13 cellular contexts compared by ENCODE assay signal in the genomic region with DNA sequence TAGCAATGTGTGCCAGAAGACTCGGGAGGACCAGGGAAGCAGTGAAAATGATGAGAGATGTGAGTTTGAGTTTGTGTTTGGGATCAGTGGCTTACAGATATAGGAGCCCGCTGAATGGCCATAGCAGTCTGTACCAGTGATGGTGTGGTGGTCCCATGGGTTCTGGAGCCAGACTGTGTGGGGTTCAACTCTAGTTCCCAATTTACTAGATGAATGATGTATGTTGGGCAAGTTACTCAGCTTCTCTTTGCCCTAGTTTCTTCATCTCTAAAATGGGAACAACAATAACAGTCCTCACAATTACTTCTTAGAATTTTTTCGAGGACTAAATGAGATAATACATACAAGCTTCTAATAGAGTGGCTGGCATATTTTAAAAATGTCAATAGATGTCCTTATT.
A peak's percentile ranks its signal among the peaks of the same experiment; 100 is the strongest.
DNase-seq lines count a peak whose midpoint lies in the region; ATAC-seq and TF ChIP-seq lines count a peak whose summit lies in the region.
"Had no signal": no experiment of that assay in that cellular context is flagged by ENCODE, and none has a peak within 500 bp of the region (broad histone marks: within the 10 kb centered on the region; RNA-seq: fewer than 3 reads in every experiment).

No MANE protein-coding gene starts in this region.

- H3K9ac ChIP-seq in HUES48 (ENCODE audit: low read depth, low read length) (no peak overlapping the region), SK-N-SH (no peak overlapping the region), iPS-18a (ENCODE audit: low read length) (no peak overlapping the region)
- H3K9ac ChIP-seq: GM23248, KMS-11 had no signal

- H3K36me3 ChIP-seq in HUES48 (ENCODE audit: control insufficient read depth, insufficient read depth, low read length) (no peaks in the 10 kb centered on the region), SK-N-SH (replicated peaks in 1 of 2; ENCODE audit: control insufficient read depth in 1 of 2, insufficient read depth in 2 of 2, low read length in 1 of 2) (peaks cover 19 to 57% of the 10 kb centered on the region in 2 experiments), iPS-18a (ENCODE audit: control insufficient read depth, low read depth, low read length) (no peaks in the 10 kb centered on the region), upper lobe of right lung (peaks cover 14% of the 10 kb centered on the region)

- H3K27me3 Mint-ChIP-seq in stimulated activated memory B cell treated with anti-CD40 and anti-IgM and Interleukin-4, amounts not matched to agents 10 μg/mL and 1 μg/mL and 100 μg/mL, for 72 hours: no peaks in the 10 kb centered on the region

- H3K27ac ChIP-seq in HUES48 (ENCODE audit: low read depth, low read length) (peak overlapping the region; percentile 84), SK-N-SH (ENCODE audit: low read depth in 2 of 2, low read length in 1 of 2) (peak overlapping the region; percentile 32 to 87), iPS-18a (ENCODE audit: low read length) (peak overlapping the region; percentile 21), upper lobe of right lung (no peak overlapping the region)
- H3K27ac ChIP-seq: A549, C4-2B, GM23248, KMS-11 had no signal

- peaks cover 65% of the 10 kb centered on the region for H3K4me1 ChIP-seq in HUES48 (ENCODE audit: control insufficient read depth, insufficient read depth, low read length)
- peaks cover 11 to 13% of the 10 kb centered on the region in 2 experiments; a peak in 3 of 4 replicates for H3K4me1 ChIP-seq in SK-N-SH (ENCODE audit: control insufficient read depth in 1 of 2, insufficient read depth in 2 of 2, low read depth in 1 of 2, low read length in 1 of 2)
- peaks cover 47% of the 10 kb centered on the region for H3K4me1 ChIP-seq in iPS-18a (ENCODE audit: control insufficient read depth, low read depth, low read length)
- H3K4me1 ChIP-seq in upper lobe of right lung: peaks cover 6% of the 10 kb centered on the region
- H3K4me1 ChIP-seq: BE2C had no signal

- peaks cover 17% of the 10 kb centered on the region for H3F3A ChIP-seq in SK-N-SH (replicated peaks; ENCODE audit: insufficient read depth)

- no peaks in the 10 kb centered on the region for H4K20me1 ChIP-seq in SK-N-SH (ENCODE audit: insufficient read depth)

- H2AFZ ChIP-seq in SK-N-SH (ENCODE audit: low read depth): no peak overlapping the region
- H2AFZ ChIP-seq: GM23248 had no signal

- H3K79me2 ChIP-seq in SK-N-SH (ENCODE audit: insufficient read depth): no peaks in the 10 kb centered on the region

- peaks cover 71% of the 10 kb centered on the region for H3K36me3 Mint-ChIP-seq in stimulated activated memory B cell treated with anti-CD40 and anti-IgM and Interleukin-4, amounts not matched to agents 10 μg/mL and 1 μg/mL and 100 μg/mL, for 72 hours

- POLR2A ChIA-PET in SK-N-SH (lab: Yijun Ruan, JAX): no interaction called here

- peaks cover 14% of the 10 kb centered on the region for H3K4me1 Mint-ChIP-seq in stimulated activated memory B cell treated with anti-CD40 and anti-IgM and Interleukin-4, amounts not matched to agents 10 μg/mL and 1 μg/mL and 100 μg/mL, for 72 hours

- H3K4me3 ChIP-seq in HUES48 (ENCODE audit: low read depth, low read length): no peak overlapping the region
- H3K4me3 ChIP-seq in SK-N-SH (ENCODE audit: low read depth in 2 of 2, low read length in 1 of 2): peak overlapping the region in 1 of 2 experiments; percentile 12; a peak in 1 of 4 replicates
- no peak overlapping the region for H3K4me3 ChIP-seq in iPS-18a (ENCODE audit: low read length)
- no peak overlapping the region for H3K4me3 ChIP-seq in upper lobe of right lung
- H3K4me3 ChIP-seq: A549, GM23248 had no signal

- no peaks in the 10 kb centered on the region for H3K9me2 ChIP-seq in SK-N-SH

- peak; percentile 56 for ATAC-seq in upper lobe of right lung
- no peak for ATAC-seq in stimulated activated memory B cell treated with anti-CD40 and anti-IgM and Interleukin-4, amounts not matched to agents 10 μg/mL and 1 μg/mL and 100 μg/mL, for 72 hours
- ATAC-seq in HG02981 (IDR thresholded peaks at IDR 0.05; ENCODE audit: unreplicated experiment): no peak
- ATAC-seq: A549 had no signal

- DNase-seq in SK-N-SH (no peak), upper lobe of right lung (no peak), ureter (ENCODE audit: low spot score) (no peak)
- DNase-seq: BE2C, GM23248, H9 had no signal

- H3K27me3 ChIP-seq in HUES48 (ENCODE audit: control insufficient read depth, insufficient read depth, low read length): no peaks in the 10 kb centered on the region
- no peaks in the 10 kb centered on the region for H3K27me3 ChIP-seq in SK-N-SH (ENCODE audit: insufficient read depth)
- H3K27me3 ChIP-seq in iPS-18a (ENCODE audit: control insufficient read depth, insufficient read depth, low read length): no peaks in the 10 kb centered on the region
- no peaks in the 10 kb centered on the region for H3K27me3 ChIP-seq in upper lobe of right lung
- H3K27me3 ChIP-seq: BE2C had no signal

- H3K9me3 Mint-ChIP-seq in stimulated activated memory B cell treated with anti-CD40 and anti-IgM and Interleukin-4, amounts not matched to agents 10 μg/mL and 1 μg/mL and 100 μg/mL, for 72 hours: no peaks in the 10 kb centered on the region
- H3K9me3 Mint-ChIP-seq: H9 had no signal

- H3K27ac Mint-ChIP-seq in stimulated activated memory B cell treated with anti-CD40 and anti-IgM and Interleukin-4, amounts not matched to agents 10 μg/mL and 1 μg/mL and 100 μg/mL, for 72 hours: no peak overlapping the region

- no peak for TF ChIP-seq EP300 in SK-N-SH (IDR thresholded peaks at IDR 0.05; ENCODE audit: borderline replicate concordance in 1 of 2, low read depth in 1 of 2, low read length in 1 of 2)

- H3K4me3 Mint-ChIP-seq in stimulated activated memory B cell treated with anti-CD40 and anti-IgM and Interleukin-4, amounts not matched to agents 10 μg/mL and 1 μg/mL and 100 μg/mL, for 72 hours: no peak overlapping the region
- H3K4me3 Mint-ChIP-seq: H9 had no signal

- intact Hi-C loops in upper lobe of right lung (cut with DNase I): no loop called here

- H3K9me3 ChIP-seq in HUES48 (ENCODE audit: control insufficient read depth, insufficient read depth, low read length) (no peaks in the 10 kb centered on the region), SK-N-SH (no peaks in the 10 kb centered on the region), iPS-18a (ENCODE audit: control insufficient read depth, low read depth, low read length) (no peaks in the 10 kb centered on the region), upper lobe of right lung (no peaks in the 10 kb centered on the region)
- H3K9me3 ChIP-seq: A549, BE2C had no signal

- no peak for TF ChIP-seq RAD21 in SK-N-SH (IDR thresholded peaks at IDR 0.05; ENCODE audit: low read length)

- TF ChIP-seq CTCF in SK-N-SH (IDR thresholded peaks at IDR 0.05): no peak
- TF ChIP-seq CTCF in upper lobe of right lung (IDR thresholded peaks at IDR 0.05): no peak

- no peak overlapping the region; the same call in 1 of the 2 replicates for H3K4me2 ChIP-seq in SK-N-SH
- H3K4me2 ChIP-seq: A549, KMS-11 had no signal

- CTCF ChIA-PET in SK-N-SH (lab: Yijun Ruan, JAX): interaction anchor here (0.6 to 2.2 kb wide), 3 partner anchors 12 to 150 kb away, joined by 3 to 6 read pairs (median 3); no protein-coding TSS in a partner anchor

- WGBS in SK-N-SH (ENCODE audit: low lambda C conversion rate): 99% methylated on average over 3 of the region's 3 CpGs

TF ChIP-seq in SK-N-SH, 30 proteins besides CTCF, POLR2A, EP300 and RAD21:
- TF ChIP-seq, protein P1, sequence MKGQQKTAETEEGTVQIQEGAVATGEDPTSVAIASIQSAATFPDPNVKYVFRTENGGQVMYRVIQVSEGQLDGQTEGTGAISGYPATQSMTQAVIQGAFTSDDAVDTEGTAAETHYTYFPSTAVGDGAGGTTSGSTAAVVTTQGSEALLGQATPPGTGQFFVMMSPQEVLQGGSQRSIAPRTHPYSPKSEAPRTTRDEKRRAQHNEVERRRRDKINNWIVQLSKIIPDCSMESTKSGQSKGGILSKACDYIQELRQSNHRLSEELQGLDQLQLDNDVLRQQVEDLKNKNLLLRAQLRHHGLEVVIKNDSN (IDR thresholded peaks at IDR 0.05; ENCODE audit: borderline replicate concordance, low read depth): no peak
- TF ChIP-seq TEAD4 (IDR thresholded peaks at IDR 0.05; ENCODE audit: borderline replicate concordance, insufficient read depth) (no peak), POLR2AphosphoS5 (IDR thresholded peaks at IDR 0.05; ENCODE audit: low read depth, low read length) (no peak), TAF1 (IDR thresholded peaks at IDR 0.05; ENCODE audit: borderline replicate concordance, low read depth, low read length) (no peak), FOSL2 (IDR thresholded peaks at IDR 0.05; ENCODE audit: borderline replicate concordance, low read depth) (no peak), CHD2 (IDR thresholded peaks at IDR 0.05; ENCODE audit: low read length, partially characterized antibody) (no peak), RXRA (IDR thresholded peaks at IDR 0.05; ENCODE audit: borderline replicate concordance, low read depth) (no peak), GABPA (IDR thresholded peaks at IDR 0.05; ENCODE audit: low read depth) (no peak), ZBTB33 (IDR thresholded peaks at IDR 0.05; ENCODE audit: borderline replicate concordance, low read depth) (no peak), YY1 (IDR thresholded peaks at IDR 0.05; ENCODE audit: low read depth) (no peak)
